Comparison of ENCODE assay signal across 20 cellular contexts in the genomic region with DNA sequence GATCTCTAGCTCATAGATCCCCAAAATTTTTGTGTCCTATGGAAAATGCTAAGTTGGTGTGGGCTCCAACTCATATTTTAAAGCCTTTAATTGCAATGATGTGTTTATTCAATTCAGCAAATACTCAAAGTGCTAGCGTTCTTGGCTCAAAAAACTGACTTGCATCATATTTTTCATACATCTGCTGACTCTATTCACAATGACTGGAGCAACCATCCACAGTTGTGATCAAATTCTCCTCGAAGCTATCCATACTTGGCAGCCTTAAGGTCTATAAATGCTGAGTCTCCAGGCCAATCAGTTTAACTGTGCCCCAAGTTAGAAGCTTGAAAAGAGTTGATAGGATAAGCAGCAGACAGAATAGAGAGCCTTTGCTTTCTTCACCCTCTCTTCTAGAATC. TPM values are rescaled to one million over a fixed set of nuclear protein-coding genes. Genes with fewer than 3 reads are reported as not detected.
DNase-seq lines count a peak whose midpoint lies in the region; ATAC-seq and TF ChIP-seq lines count a peak whose summit lies in the region.
"Had no signal": no experiment of that assay in that cellular context is flagged by ENCODE, and none has a peak within 500 bp of the region (broad histone marks: within the 10 kb centered on the region; RNA-seq: fewer than 3 reads in every experiment).

No MANE protein-coding gene starts in this region.

- H2AFZ ChIP-seq in Karpas-422 (ENCODE audit: low read length) (no peak overlapping the region), osteoblast (ENCODE audit: low read length) (no peak overlapping the region)

- peak; percentile 46 for DNase-seq in Karpas-422
- peak; percentile 53 for DNase-seq in adipocyte (ENCODE audit: low read depth)
- peak; percentile 20 for DNase-seq in fibroblast of gingiva (ENCODE audit: low read depth)
- peak; percentile 77 for DNase-seq in osteoblast (ENCODE audit: insufficient read length, low spot score, missing footprints)
- DNase-seq in SKM-1 treated with dmso at 0.1 percent for 144 hours (lab: John Stamatoyannopoulos, UW; ENCODE audit: unreplicated experiment) = no peak
- DNase-seq in NCI-H526 treated with DMSO at 0.1 percent for 48 hours (lab: John Stamatoyannopoulos, UW) = no peak
- DNase-seq: Caco-2; CD4-positive, CD25-positive, alpha-beta regulatory T cell; CD8-positive, alpha-beta T cell; DMS79; EL; GDM1; GOT3; HFFc6 had no signal

- H3K9ac ChIP-seq in Karpas-422 (ENCODE audit: low read length) (no peak overlapping the region), adipocyte (ENCODE audit: low read length) (no peak overlapping the region)
- H3K9ac ChIP-seq: BLaER1 had no signal

- H3K9me2 ChIP-seq in Karpas-422 (replicated peaks; ENCODE audit: insufficient read depth, low read length) = no peaks in the 10 kb centered on the region

- no peak overlapping the region for H3K4me2 ChIP-seq in Karpas-422 (ENCODE audit: low read depth, low read length, poor library complexity, severe bottlenecking)
- no peak overlapping the region for H3K4me2 ChIP-seq in osteoblast (ENCODE audit: insufficient read depth, low read length)
- H3K4me2 ChIP-seq: BLaER1 had no signal

- peaks cover 17% of the 10 kb centered on the region for H3K36me3 ChIP-seq in Karpas-422 (ENCODE audit: insufficient read depth, low read length)
- H3K36me3 ChIP-seq in adipocyte (ENCODE audit: control insufficient read depth, insufficient read depth, low read length, severe bottlenecking) = no peaks in the 10 kb centered on the region
- H3K36me3 ChIP-seq in osteoblast (ENCODE audit: insufficient read depth, low read length) = no peaks in the 10 kb centered on the region
- H3K36me3 ChIP-seq: BLaER1, HAP-1 had no signal

- H3K27ac ChIP-seq in Karpas-422 (ENCODE audit: low read length) (no peak overlapping the region), osteoblast (ENCODE audit: low read depth, low read length) (no peak overlapping the region)
- H3K27ac ChIP-seq: BLaER1, C4-2B had no signal

- H3K27me3 ChIP-seq in Karpas-422 (ENCODE audit: low read length) (no peaks in the 10 kb centered on the region), adipocyte (replicated peaks; ENCODE audit: control insufficient read depth, insufficient read depth, low read length) (no peaks in the 10 kb centered on the region), osteoblast (ENCODE audit: insufficient read depth, low read length) (peaks cover 26% of the 10 kb centered on the region)

- no peak for TF ChIP-seq CTCF in osteoblast (IDR thresholded peaks at IDR 0.05; ENCODE audit: extremely low read depth, low read depth, low read length)

- H4K20me1 ChIP-seq in Karpas-422 (ENCODE audit: insufficient read depth, low read depth, low read length) (peaks cover 19% of the 10 kb centered on the region), osteoblast (ENCODE audit: insufficient read depth, low read length) (no peaks in the 10 kb centered on the region)

- no peak overlapping the region for H3K4me3 ChIP-seq in Karpas-422 (ENCODE audit: low read length)
- no peak overlapping the region for H3K4me3 ChIP-seq in adipocyte (ENCODE audit: low read length)
- H3K4me3 ChIP-seq in osteoblast (ENCODE audit: insufficient read depth, low read length) = no peak overlapping the region
- H3K4me3 ChIP-seq: BLaER1, GM12878, HAP-1 had no signal

- H3K9me3 ChIP-seq in Karpas-422 (ENCODE audit: low read length) (no peaks in the 10 kb centered on the region), adipocyte (ENCODE audit: control insufficient read depth, low read length) (no peaks in the 10 kb centered on the region), osteoblast (ENCODE audit: low read depth, low read length) (no peaks in the 10 kb centered on the region)
- H3K9me3 ChIP-seq: BLaER1, Caco-2, HAP-1 had no signal

- H3K79me2 ChIP-seq in Karpas-422 (ENCODE audit: low read length) = peaks cover 20% of the 10 kb centered on the region
- peaks cover 15% of the 10 kb centered on the region for H3K79me2 ChIP-seq in osteoblast (ENCODE audit: insufficient read depth, low read length)

- H3K4me1 ChIP-seq in Karpas-422 (ENCODE audit: low read length) (peaks cover 64% of the 10 kb centered on the region), adipocyte (ENCODE audit: control insufficient read depth, insufficient read depth, low read length) (peaks cover 18% of the 10 kb centered on the region), osteoblast (ENCODE audit: insufficient read depth, low read length) (peaks cover 18% of the 10 kb centered on the region)

- ATAC-seq in GM18858 (IDR thresholded peaks at IDR 0.05; ENCODE audit: unreplicated experiment) (no peak), HG03354 (IDR thresholded peaks at IDR 0.05; ENCODE audit: poor library complexity, severe bottlenecking, unreplicated experiment) (no peak)
- ATAC-seq: CD8-positive, alpha-beta T cell; GM12878 had no signal

RNA-seq across cellular contexts. Expression of a gene that starts 2.9 kb away (rescaled TPM):
- total RNA-seq in Karpas-422 (2014; rRNA removed; shearing (Covaris generic); ENCODE audit: low replicate concordance) = 931 and 967 TPM in 2 replicates
- 120 and 122 TPM in 2 replicates for total RNA-seq in osteoblast

Comparison
In these comparisons a context has a peak if more than half of its experiments do, and no peak if none do; other contexts are left out.
1. DNase-seq: peak in Karpas-422 (single experiment), adipocyte (single experiment), fibroblast of gingiva (single experiment) and osteoblast (single experiment); none in SKM-1 treated with dmso at 0.1 percent for 144 hours (single experiment) and NCI-H526 treated with DMSO at 0.1 percent for 48 hours (single experiment).